ENCODE assay signal across 7 cellular contexts in the genomic region with DNA sequence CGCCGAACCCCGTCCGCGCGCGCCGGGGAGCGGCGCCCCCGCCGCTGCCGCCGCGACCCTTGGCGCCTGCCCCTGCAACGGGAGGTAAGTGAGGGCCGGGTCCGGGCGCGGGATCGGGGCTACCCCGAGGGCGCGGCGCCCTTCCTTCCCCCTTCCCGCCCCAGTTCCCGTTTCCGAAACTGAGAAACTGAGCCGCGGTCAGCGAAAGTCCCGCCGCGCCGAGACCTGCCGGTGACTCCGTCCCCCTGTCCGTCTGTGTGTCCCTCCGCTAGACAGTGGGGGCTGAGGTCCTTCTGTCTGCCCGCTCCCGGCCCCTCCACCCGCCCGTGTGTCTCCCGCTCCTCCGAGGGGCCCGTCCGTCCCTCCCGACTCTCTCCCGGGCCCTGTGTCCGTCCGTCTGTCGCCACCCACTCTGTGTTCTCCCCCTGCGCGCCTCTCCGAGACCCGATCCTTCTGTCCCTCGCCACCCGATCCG. TPM values are rescaled to one million over a fixed set of nuclear protein-coding genes. Genes with fewer than 3 reads are reported as not detected.
DNase-seq lines count a peak whose midpoint lies in the region; ATAC-seq, FAIRE-seq and TF ChIP-seq lines count a peak whose summit lies in the region.

No MANE protein-coding gene starts in this region.

- ATAC-seq in GM18498 (IDR thresholded peaks at IDR 0.05; ENCODE audit: unreplicated experiment) (peak; percentile 19), Panc1 (peak; percentile 10)

- peaks cover 21% of the 10 kb centered on the region for H3K4me1 ChIP-seq in Panc1 (ENCODE audit: control insufficient read depth, insufficient read depth, low read length)
- H3K4me1 ChIP-seq in muscle layer of duodenum (ENCODE audit: control insufficient read depth in 1 of 2, insufficient read depth in 2 of 2, low read length in 2 of 2): peaks cover 26 to 28% of the 10 kb centered on the region in 2 donors

- H3K9me3 ChIP-seq in Panc1 (ENCODE audit: control insufficient read depth, insufficient read depth, low read depth, low read length): no peaks in the 10 kb centered on the region
- H3K9me3 ChIP-seq in muscle layer of duodenum (ENCODE audit: control insufficient read depth in 1 of 2, low read length in 2 of 2): no peaks in the 10 kb centered on the region

- TF ChIP-seq CTCF in Panc1 (IDR thresholded peaks at IDR 0.05): no peak

- POLR2A ChIA-PET in HEK293T (lab: Yijun Ruan, JAX): interaction anchor here (1.2 to 1.4 kb wide), 4 partner anchors 8 to 32 kb away, joined by 3 to 5 read pairs (median 4); no protein-coding TSS in a partner anchor
- POLR2A ChIA-PET in Panc1 (lab: Charles Lee): no interaction called here

- H3K36me3 ChIP-seq in Panc1 (ENCODE audit: control insufficient read depth, insufficient read depth, low read length): no peaks in the 10 kb centered on the region
- H3K36me3 ChIP-seq in muscle layer of duodenum (ENCODE audit: control insufficient read depth in 1 of 2, insufficient read depth in 2 of 2, low read length in 2 of 2): no peaks in the 10 kb centered on the region

- H3K27ac ChIP-seq in Panc1 (ENCODE audit: low read length): no peak overlapping the region
- H3K27ac ChIP-seq in muscle layer of duodenum (ENCODE audit: low read length): peak overlapping the region; percentile 67

- no TSS peak for BruUV-seq in Panc1 (replicated peaks; lab: Mats Ljungman, UMichigan)

- CTCF ChIA-PET in HEK293T (lab: Yijun Ruan, JAX) (interaction anchor here (0.6 to 1.1 kb wide), 2 partner anchors 20 to 35 kb away, joined by 3 read pairs; no protein-coding TSS in a partner anchor), Panc1 (lab: Charles Lee) (no interaction called here)

- in situ Hi-C loops in Panc1 (cut with HindIII; ENCODE audit: low pct_unique_long_range_greater_than_20kb, low sequenced_read_pairs): no loop called here

- intact Hi-C loops in Panc1 (cut with micrococcal nuclease; ENCODE audit: unreplicated experiment): no loop called here

- H3K27me3 ChIP-seq in Panc1 (ENCODE audit: control insufficient read depth, insufficient read depth, low read length) (no peaks in the 10 kb centered on the region), muscle layer of duodenum (ENCODE audit: low read depth, low read length) (no peaks in the 10 kb centered on the region)

- peak overlapping the region; percentile 68 to 71 for H3K4me3 ChIP-seq in Panc1 (ENCODE audit: low read depth in 2 of 2, low read length in 2 of 2)
- peak overlapping the region; percentile 64 to 78 for H3K4me3 ChIP-seq in muscle layer of duodenum (ENCODE audit: low read depth in 1 of 2, low read length in 2 of 2)

- DNase-seq in HEK293T (ENCODE audit: extremely low spot score): peak; percentile 43
- no peak for DNase-seq in Panc1 (ENCODE audit: low read depth, low spot score)
- DNase-seq in dermis blood vessel endothelial cell: peak; percentile 17
- DNase-seq in RCC 7860 (ENCODE audit: low spot score): no peak
- DNase-seq in HT-29 (ENCODE audit: low spot score): no peak

- no peak for FAIRE-seq in RCC 7860 (lab: Jason Lieb, UNC)

TF ChIP-seq in HEK293T, 16 proteins besides CTCF, POLR2A, EP300 and RAD21:
- TF ChIP-seq TARDBP (IDR thresholded peaks at IDR 0.05): no peak
- no peak for TF ChIP-seq ELF4 (IDR thresholded peaks at IDR 0.05)
- no peak for TF ChIP-seq ARNT (IDR thresholded peaks at IDR 0.05)
- no peak for TF ChIP-seq NFRKB (IDR thresholded peaks at IDR 0.05)
- TF ChIP-seq BHLHE40 (IDR thresholded peaks at IDR 0.05; ENCODE audit: borderline replicate concordance): no peak
- TF ChIP-seq LEF1 (IDR thresholded peaks at IDR 0.05; ENCODE audit: borderline replicate concordance): no peak
- no peak for TF ChIP-seq FOXM1 (IDR thresholded peaks at IDR 0.05; ENCODE audit: borderline replicate concordance)
- TF ChIP-seq FOXK2 (IDR thresholded peaks at IDR 0.05): no peak
- TF ChIP-seq PKNOX1 (IDR thresholded peaks at IDR 0.05): no peak
- TF ChIP-seq CTBP1 (IDR thresholded peaks at IDR 0.05; ENCODE audit: borderline replicate concordance): no peak
- no peak for TF ChIP-seq SUZ12 (IDR thresholded peaks at IDR 0.05)
- TF ChIP-seq HDGF (IDR thresholded peaks at IDR 0.05; ENCODE audit: borderline replicate concordance): no peak
- TF ChIP-seq L3MBTL2 (conservative IDR thresholded peaks at IDR 0.05): no peak

RNA-seq across cellular contexts. Expression of gene PRKCD, which starts 0.4 kb away (rescaled TPM):
- total RNA-seq in Panc1 (2021; ENCODE audit: unreplicated experiment) (14.0 TPM), dermis blood vessel endothelial cell (2.2 and 3.5 TPM in 2 replicates)
- 16.1 TPM for polyA plus RNA-seq in Panc1 (2012; ENCODE audit: insufficient read length)
- 5.2 and 5.9 TPM in 2 replicates for total RNA-seq in HT-29 (2014; rRNA removed; shearing (Covaris generic))

RNA-seq across cellular contexts. Expression of gene RFT1, which starts 31.1 kb away (rescaled TPM):
- total RNA-seq in Panc1 (2021; ENCODE audit: unreplicated experiment): 21.0 TPM
- 19.0 TPM for polyA plus RNA-seq in Panc1 (2012; ENCODE audit: insufficient read length)
- total RNA-seq in dermis blood vessel endothelial cell: 18.3 and 25.5 TPM in 2 replicates
- total RNA-seq in HT-29 (2014; rRNA removed; shearing (Covaris generic)): 10.6 and 12.0 TPM in 2 replicates

Comparison
In these comparisons a context has a peak if more than half of its experiments do, and no peak if none do; other contexts are left out.
1. DNase-seq: peak in HEK293T (single experiment) and dermis blood vessel endothelial cell (single experiment); none in Panc1 (single experiment), RCC 7860 (single experiment) and HT-29 (single experiment).